ENCODE assay signal across 1 cellular context in genomic region chr17:76491271-76492184, GRCh38.
TF ChIP-seq lines count a peak whose summit lies in the region.

No MANE protein-coding gene starts in this region.

TF ChIP-seq in GM12878, 131 proteins besides CTCF, POLR2A, EP300 and RAD21:
- TF ChIP-seq TCF12 (IDR thresholded peaks at IDR 0.05; ENCODE audit: low read depth, low read length) = 0 out of 2 replicates have a peak, but pooled peaks have one; percentile 22
- peak in 1 of 2 experiments; percentile 65; a peak in 1 of 3 replicates for TF ChIP-seq EGR1 (IDR thresholded peaks at IDR 0.05; ENCODE audit: borderline replicate concordance in 1 of 2, low read depth in 2 of 2, low read length in 2 of 2)
- TF ChIP-seq CHD1 (IDR thresholded peaks at IDR 0.05; ENCODE audit: low read depth, low read length) = no peak
TF ChIP-seq in GM12878: peak in this region for 2.
